ENCODE assay signal across 1 cellular context in genomic region chr1:226939439-226940028, GRCh38.
A peak's percentile ranks its signal among the peaks of the same experiment; 100 is the strongest.
TF ChIP-seq lines count a peak whose summit lies in the region.

No MANE protein-coding gene starts in this region.

TF ChIP-seq in HepG2, 621 proteins besides CTCF, POLR2A, EP300 and RAD21 (continued from another document and continues in another):
- TF ChIP-seq REPIN1 (CRISPR knock-in tag; IDR thresholded peaks at IDR 0.05; ENCODE audit: borderline replicate concordance, low read depth) (peak; percentile 95), ZBTB44 (CRISPR knock-in tag; IDR thresholded peaks at IDR 0.05) (no peak), ZKSCAN5 (CRISPR knock-in tag; IDR thresholded peaks at IDR 0.05) (0 out of 2 replicates have a peak, but pooled peaks have one; percentile 41), NCOR1 (IDR thresholded peaks at IDR 0.05; ENCODE audit: borderline replicate concordance, low read length) (no peak), HCFC1 (IDR thresholded peaks at IDR 0.05; ENCODE audit: low read depth, low read length) (no peak), MBNL3 (CRISPR knock-in tag; conservative IDR thresholded peaks at IDR 0.05) (no peak), ZNF121 (CRISPR knock-in tag; IDR thresholded peaks at IDR 0.05) (peak; percentile 6; the same call in 1 of the 2 replicates), SMARCC2 (IDR thresholded peaks at IDR 0.05) (no peak), ZNF782 (CRISPR knock-in tag; IDR thresholded peaks at IDR 0.05; ENCODE audit: borderline replicate concordance) (peak; percentile 84; the same call in 1 of the 2 replicates), NR1H2 (CRISPR knock-in tag; IDR thresholded peaks at IDR 0.05; ENCODE audit: borderline replicate concordance, low read depth) (no peak), ZSCAN31 (CRISPR knock-in tag; IDR thresholded peaks at IDR 0.05; ENCODE audit: low read depth) (no peak), ZBTB14 (CRISPR knock-in tag; IDR thresholded peaks at IDR 0.05) (no peak), GLI4 (CRISPR knock-in tag; IDR thresholded peaks at IDR 0.05; ENCODE audit: borderline replicate concordance) (peak; percentile 28; the same call in 1 of the 2 replicates), ZNF629 (CRISPR knock-in tag; conservative IDR thresholded peaks at IDR 0.05) (peak; percentile 53), KAT8 (CRISPR knock-in tag; IDR thresholded peaks at IDR 0.05) (peak; percentile 93), FOXA1 (IDR thresholded peaks at IDR 0.05) (no peak), FOXA1 (CRISPR knock-in tag; IDR thresholded peaks at IDR 0.05) (no peak), BCL3 (CRISPR knock-in tag; IDR thresholded peaks at IDR 0.05) (no peak), SPEN (CRISPR knock-in tag; IDR thresholded peaks at IDR 0.05; ENCODE audit: low read depth) (peak; percentile 76; the same call in 1 of the 2 replicates), KDM6A (CRISPR knock-in tag; IDR thresholded peaks at IDR 0.05; ENCODE audit: low read depth) (peak; percentile 16; the same call in 1 of the 2 replicates), SNRNP70 (IDR thresholded peaks at IDR 0.05; ENCODE audit: low read depth, low read length) (no peak), ZFAT (CRISPR knock-in tag; conservative IDR thresholded peaks at IDR 0.05) (no peak), TOE1 (CRISPR knock-in tag; IDR thresholded peaks at IDR 0.05) (no peak; the same call in 1 of the 2 replicates), TRIM24 (CRISPR knock-in tag; IDR thresholded peaks at IDR 0.05) (no peak), ZNF282 (IDR thresholded peaks at IDR 0.05; ENCODE audit: partially characterized antibody) (no peak), ZNF333 (CRISPR knock-in tag; IDR thresholded peaks at IDR 0.05; ENCODE audit: borderline replicate concordance) (peak; percentile 57), ATAD3A (CRISPR knock-in tag; IDR thresholded peaks at IDR 0.05) (no peak), ATF7 (IDR thresholded peaks at IDR 0.05) (no peak), ATF7 (CRISPR knock-in tag; IDR thresholded peaks at IDR 0.05) (no peak), ISX (CRISPR knock-in tag; conservative IDR thresholded peaks at IDR 0.05) (no peak; the same call in 1 of the 2 replicates), ZFP41 (CRISPR knock-in tag; IDR thresholded peaks at IDR 0.05; ENCODE audit: borderline replicate concordance) (no peak), TRAFD1 (CRISPR knock-in tag; IDR thresholded peaks at IDR 0.05; ENCODE audit: borderline replicate concordance) (no peak), GATA4 (IDR thresholded peaks at IDR 0.05; ENCODE audit: borderline replicate concordance, low read depth) (no peak), ZKSCAN1 (IDR thresholded peaks at IDR 0.05; ENCODE audit: low read length) (no peak), ZSCAN29 (CRISPR knock-in tag; conservative IDR thresholded peaks at IDR 0.05) (no peak), CENPBD1 (CRISPR knock-in tag; IDR thresholded peaks at IDR 0.05; ENCODE audit: borderline replicate concordance, low read depth) (no peak), MIER3 (CRISPR knock-in tag; IDR thresholded peaks at IDR 0.05; ENCODE audit: borderline replicate concordance) (no peak), RFX1 (IDR thresholded peaks at IDR 0.05) (no peak), ZNF574 (CRISPR knock-in tag; IDR thresholded peaks at IDR 0.05) (peak; percentile 76; the same call in 1 of the 2 replicates), KDM4B (CRISPR knock-in tag; IDR thresholded peaks at IDR 0.05) (peak; percentile 79), KDM1A (CRISPR knock-in tag; IDR thresholded peaks at IDR 0.05) (no peak), ZBTB8A (CRISPR knock-in tag; IDR thresholded peaks at IDR 0.05; ENCODE audit: borderline replicate concordance, low read depth) (0 out of 2 replicates have a peak, but pooled peaks have one; percentile 43), MLXIP (CRISPR knock-in tag; IDR thresholded peaks at IDR 0.05; ENCODE audit: borderline replicate concordance) (no peak), AGO1 (IDR thresholded peaks at IDR 0.05; ENCODE audit: low read depth, low read length, poor library complexity, severe bottlenecking) (peak; percentile 12), ZNF746 (CRISPR knock-in tag; IDR thresholded peaks at IDR 0.05) (peak; percentile 75), CENPT (CRISPR knock-in tag; IDR thresholded peaks at IDR 0.05; ENCODE audit: low read depth) (no peak), SP2 (CRISPR knock-in tag; IDR thresholded peaks at IDR 0.05) (no peak), EED (CRISPR knock-in tag; IDR thresholded peaks at IDR 0.05) (no peak), ZFP36L2 (CRISPR knock-in tag; IDR thresholded peaks at IDR 0.05) (no peak), CHD4 (IDR thresholded peaks at IDR 0.05; ENCODE audit: borderline replicate concordance, low read length) (no peak), ZNF737 (CRISPR knock-in tag; IDR thresholded peaks at IDR 0.05; ENCODE audit: borderline replicate concordance) (no peak)
- TF ChIP-seq, protein P1, sequence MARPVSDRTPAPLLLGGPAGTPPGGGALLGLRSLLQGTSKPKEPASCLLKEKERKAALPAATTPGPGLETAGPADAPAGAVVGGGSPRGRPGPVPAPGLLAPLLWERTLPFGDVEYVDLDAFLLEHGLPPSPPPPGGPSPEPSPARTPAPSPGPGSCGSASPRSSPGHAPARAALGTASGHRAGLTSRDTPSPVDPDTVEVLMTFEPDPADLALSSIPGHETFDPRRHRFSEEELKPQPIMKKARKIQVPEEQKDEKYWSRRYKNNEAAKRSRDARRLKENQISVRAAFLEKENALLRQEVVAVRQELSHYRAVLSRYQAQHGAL (CRISPR knock-in tag; IDR thresholded peaks at IDR 0.05; ENCODE audit: not compliant biosample characterization): no peak
- TF ChIP-seq, protein P2, sequence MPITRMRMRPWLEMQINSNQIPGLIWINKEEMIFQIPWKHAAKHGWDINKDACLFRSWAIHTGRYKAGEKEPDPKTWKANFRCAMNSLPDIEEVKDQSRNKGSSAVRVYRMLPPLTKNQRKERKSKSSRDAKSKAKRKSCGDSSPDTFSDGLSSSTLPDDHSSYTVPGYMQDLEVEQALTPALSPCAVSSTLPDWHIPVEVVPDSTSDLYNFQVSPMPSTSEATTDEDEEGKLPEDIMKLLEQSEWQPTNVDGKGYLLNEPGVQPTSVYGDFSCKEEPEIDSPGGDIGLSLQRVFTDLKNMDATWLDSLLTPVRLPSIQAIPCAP (CRISPR knock-in tag; IDR thresholded peaks at IDR 0.05; ENCODE audit: low read depth): no peak
- TF ChIP-seq, protein P3, sequence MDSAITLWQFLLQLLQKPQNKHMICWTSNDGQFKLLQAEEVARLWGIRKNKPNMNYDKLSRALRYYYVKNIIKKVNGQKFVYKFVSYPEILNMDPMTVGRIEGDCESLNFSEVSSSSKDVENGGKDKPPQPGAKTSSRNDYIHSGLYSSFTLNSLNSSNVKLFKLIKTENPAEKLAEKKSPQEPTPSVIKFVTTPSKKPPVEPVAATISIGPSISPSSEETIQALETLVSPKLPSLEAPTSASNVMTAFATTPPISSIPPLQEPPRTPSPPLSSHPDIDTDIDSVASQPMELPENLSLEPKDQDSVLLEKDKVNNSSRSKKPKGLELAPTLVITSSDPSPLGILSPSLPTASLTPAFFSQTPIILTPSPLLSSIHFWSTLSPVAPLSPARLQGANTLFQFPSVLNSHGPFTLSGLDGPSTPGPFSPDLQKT (CRISPR knock-in tag; IDR thresholded peaks at IDR 0.05; ENCODE audit: borderline replicate concordance): 0 out of 2 replicates have a peak, but pooled peaks have one; percentile 23
- TF ChIP-seq, protein P4, sequence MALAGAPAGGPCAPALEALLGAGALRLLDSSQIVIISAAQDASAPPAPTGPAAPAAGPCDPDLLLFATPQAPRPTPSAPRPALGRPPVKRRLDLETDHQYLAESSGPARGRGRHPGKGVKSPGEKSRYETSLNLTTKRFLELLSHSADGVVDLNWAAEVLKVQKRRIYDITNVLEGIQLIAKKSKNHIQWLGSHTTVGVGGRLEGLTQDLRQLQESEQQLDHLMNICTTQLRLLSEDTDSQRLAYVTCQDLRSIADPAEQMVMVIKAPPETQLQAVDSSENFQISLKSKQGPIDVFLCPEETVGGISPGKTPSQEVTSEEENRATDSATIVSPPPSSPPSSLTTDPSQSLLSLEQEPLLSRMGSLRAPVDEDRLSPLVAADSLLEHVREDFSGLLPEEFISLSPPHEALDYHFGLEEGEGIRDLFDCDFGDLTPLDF (CRISPR knock-in tag; IDR thresholded peaks at IDR 0.05): peak; percentile 19
